9 cellular contexts compared by ENCODE assay signal in genomic region chr6:116572162-116572561, GRCh38. TPM values are rescaled to one million over a fixed set of nuclear protein-coding genes. Genes with fewer than 3 reads are reported as not detected.
DNase-seq lines count a peak whose midpoint lies in the region; ATAC-seq and TF ChIP-seq lines count a peak whose summit lies in the region.
"Had no signal": no experiment of that assay in that cellular context is flagged by ENCODE, and none has a peak within 500 bp of the region (broad histone marks: within the 10 kb centered on the region; RNA-seq: fewer than 3 reads in every experiment).

No MANE protein-coding gene starts in this region.

- no peaks in the 10 kb centered on the region for H4K20me1 ChIP-seq in GM23248 (ENCODE audit: insufficient read depth)

- peak overlapping the region; percentile 95 for H3K27ac Mint-ChIP-seq in endodermal cell

- WGBS in GM23248 (ENCODE audit: low coverage in 1 of 2, low lambda C conversion rate in 2 of 2, missing lambda C conversion rate in 2 of 2), 2 experiments: 2 to 3% methylated on average over 7 of the region's 7 CpGs
- 4% methylated on average over 6 of the region's 7 CpGs; no CpG with 5 or more reads in 1 of the 2 experiments for WGBS in endodermal cell (ENCODE audit: insufficient coverage in 1 of 2, insufficient read length in 1 of 2), 2 experiments

- peaks cover 10% of the 10 kb centered on the region for H3K36me3 Mint-ChIP-seq in endodermal cell (ENCODE audit: low read depth)

- peak overlapping the region; percentile 91 for H3K4me3 Mint-ChIP-seq in endodermal cell

- ATAC-seq in RWPE2 (ENCODE audit: low read depth): 0 out of 3 replicates have a peak, but pooled peaks have one; percentile 11

- peaks cover 5% of the 10 kb centered on the region for H3K4me1 Mint-ChIP-seq in endodermal cell

- H3K9ac ChIP-seq in GM23248 (peak overlapping the region; percentile 93), endodermal cell (ENCODE audit: extremely low read depth, low read length, poor library complexity, severe bottlenecking) (peak overlapping the region; percentile 89)

- peak overlapping the region; percentile 88 for H3K4me3 ChIP-seq in GM23248
- H3K4me3 ChIP-seq in RWPE2 (ENCODE audit: severe bottlenecking): peak overlapping the region; percentile 83
- H3K4me3 ChIP-seq in endodermal cell (ENCODE audit: low read length): peak overlapping the region; percentile 92
- peak overlapping the region; percentile 93 for H3K4me3 ChIP-seq in mononuclear cell (ENCODE audit: low read length)

- H3K27ac ChIP-seq in GM23248 (peak overlapping the region; percentile 79), RWPE2 (ENCODE audit: poor library complexity, severe bottlenecking) (peak overlapping the region; percentile 66), endodermal cell (ENCODE audit: low read depth, low read length) (no peak overlapping the region)

- peak; percentile 27 to 33 for DNase-seq in AML-193 (lab: John Stamatoyannopoulos, UW)
- DNase-seq in GM23248: peak; percentile 75
- no peak for DNase-seq in RWPE2 (ENCODE audit: low spot score)
- no peak for DNase-seq in endodermal cell
- DNase-seq in hippocampal formation (lab: John Stamatoyannopoulos, UW): no peak
- no peak for DNase-seq in activated CD8-positive, alpha-beta memory T cell treated with anti-CD3 and anti-CD28 coated beads, Interleukin-2, amount 50 U/mL, for 4 hours
- no peak for DNase-seq in middle frontal gyrus (ENCODE audit: extremely low spot score, low spot score)

- peaks cover 31% of the 10 kb centered on the region for H3F3A ChIP-seq in GM23248 (ENCODE audit: insufficient read depth)

- H2AFZ ChIP-seq in GM23248: peak overlapping the region; percentile 87

- no peaks in the 10 kb centered on the region for H3K9me3 ChIP-seq in GM23248 (ENCODE audit: low read depth)
- no peaks in the 10 kb centered on the region for H3K9me3 ChIP-seq in RWPE2 (ENCODE audit: severe bottlenecking)
- H3K9me3 ChIP-seq in endodermal cell (ENCODE audit: control insufficient read depth, low read length): no peaks in the 10 kb centered on the region
- no peaks in the 10 kb centered on the region for H3K9me3 ChIP-seq in mononuclear cell (ENCODE audit: low read depth, low read length)

- peak overlapping the region; percentile 90 for H3K4me2 ChIP-seq in GM23248 (ENCODE audit: unreplicated experiment)

- peaks cover 2% of the 10 kb centered on the region for H3K27me3 Mint-ChIP-seq in endodermal cell (ENCODE audit: insufficient read depth)

- H3K79me2 ChIP-seq in GM23248 (ENCODE audit: insufficient read depth): peaks cover 75% of the 10 kb centered on the region

- in situ Hi-C loops in GM23248 (cut with MboI): no loop called here

- TF ChIP-seq CTCF in RWPE2 (IDR thresholded peaks at IDR 0.05; ENCODE audit: poor library complexity, severe bottlenecking) (no peak), endodermal cell (conservative IDR thresholded peaks at IDR 0.05) (no peak)

- no peaks in the 10 kb centered on the region for H3K9me2 ChIP-seq in GM23248 (ENCODE audit: insufficient read depth)

- H3K27me3 ChIP-seq in GM23248 (replicated peaks; ENCODE audit: insufficient read depth): no peaks in the 10 kb centered on the region
- no peaks in the 10 kb centered on the region for H3K27me3 ChIP-seq in RWPE2 (ENCODE audit: insufficient read depth, poor library complexity, severe bottlenecking)
- no peaks in the 10 kb centered on the region for H3K27me3 ChIP-seq in endodermal cell (ENCODE audit: control insufficient read depth, insufficient read depth, low read length, poor library complexity, severe bottlenecking)
- H3K27me3 ChIP-seq in mononuclear cell (ENCODE audit: insufficient read depth, low read length): no peaks in the 10 kb centered on the region

- H3K4me1 ChIP-seq in GM23248 (ENCODE audit: insufficient read depth): peaks cover 39% of the 10 kb centered on the region
- H3K4me1 ChIP-seq in RWPE2 (ENCODE audit: insufficient read depth, poor library complexity, severe bottlenecking): peaks cover 14% of the 10 kb centered on the region
- H3K4me1 ChIP-seq in endodermal cell (ENCODE audit: control insufficient read depth, insufficient read depth, low read length): peaks cover 7% of the 10 kb centered on the region
- peaks cover 39% of the 10 kb centered on the region for H3K4me1 ChIP-seq in mononuclear cell (ENCODE audit: insufficient read depth, low read length)

- H3K36me3 ChIP-seq in GM23248 (ENCODE audit: low read depth) (no peaks in the 10 kb centered on the region; the same call in 1 of the 2 replicates), RWPE2 (ENCODE audit: low read depth) (peaks cover 32% of the 10 kb centered on the region), endodermal cell (ENCODE audit: control insufficient read depth, insufficient read depth, low read length) (peaks cover 18% of the 10 kb centered on the region)

- H3K9me3 Mint-ChIP-seq in endodermal cell: no peaks in the 10 kb centered on the region

RNA-seq across cellular contexts. Expression of gene RWDD1, which starts 0.9 kb away (rescaled TPM):
- total RNA-seq in GM23248 (2014; rRNA removed; shearing (Covaris generic)): 37.7 and 46.0 TPM in 2 replicates
- polyA plus RNA-seq in GM23248 (2016; fragmentation: Nextera tagmentation; extraction: Ambion mirVana): 102 and 112 TPM in 2 replicates
- 10 to 100 TPM; 35.5 to 35.8 TPM for total RNA-seq in endodermal cell
- 46.8 TPM for polyA plus RNA-seq in endodermal cell (2013, experiment 1 of 2)
- 54.9 TPM for polyA plus RNA-seq in endodermal cell (2013, experiment 2 of 2)
- total RNA-seq in mononuclear cell: 61.0 TPM

RNA-seq across cellular contexts. Expression of gene CALHM4, which starts 18.6 kb away (rescaled TPM):
- total RNA-seq in GM23248 (2014; rRNA removed; shearing (Covaris generic)): not detected in 2 replicates
- polyA plus RNA-seq in GM23248 (2016; fragmentation: Nextera tagmentation; extraction: Ambion mirVana): not detected in 2 replicates
- total RNA-seq in endodermal cell (not detected), mononuclear cell (0.21 TPM)
- not detected for polyA plus RNA-seq in endodermal cell (2013, experiment 1 of 2)
- not detected for polyA plus RNA-seq in endodermal cell (2013, experiment 2 of 2)
- total RNA-seq: HT1080 had no signal

RNA-seq across cellular contexts. Expression of gene TRAPPC3L, which starts 26.7 kb away (rescaled TPM):
- total RNA-seq in GM23248 (2014; rRNA removed; shearing (Covaris generic)): 1.4 TPM in 1 of 2 replicates, not detected in the other
- polyA plus RNA-seq in GM23248 (2016; fragmentation: Nextera tagmentation; extraction: Ambion mirVana): 0.30 TPM in 1 of 2 replicates, not detected in the other
- total RNA-seq in endodermal cell (not detected), mononuclear cell (2.1 TPM)
- not detected for polyA plus RNA-seq in endodermal cell (2013, experiment 1 of 2)
- polyA plus RNA-seq in endodermal cell (2013, experiment 2 of 2): not detected

RNA-seq across cellular contexts. Expression of gene RSPH4A, which starts 44.1 kb away (rescaled TPM):
- total RNA-seq in GM23248 (2014; rRNA removed; shearing (Covaris generic)): 1.0 TPM in 1 of 2 replicates, not detected in the other
- 0.15 TPM in 1 of 2 replicates, not detected in the other for polyA plus RNA-seq in GM23248 (2016; fragmentation: Nextera tagmentation; extraction: Ambion mirVana)
- total RNA-seq in endodermal cell: 1 to 10 TPM in 1 of 2 donors, under 1 TPM in 1; 0.92 to 1.2 TPM
- polyA plus RNA-seq in endodermal cell (2013, experiment 1 of 2): 1.9 TPM
- polyA plus RNA-seq in endodermal cell (2013, experiment 2 of 2): 1.9 TPM
- total RNA-seq in mononuclear cell: 1.3 TPM

Comparison
In these comparisons a context has a peak if more than half of its experiments do, and no peak if none do; other contexts are left out.
1. DNase-seq: peak in AML-193 (2 of 2) and GM23248 (single experiment); none in RWPE2 (single experiment), endodermal cell (single experiment), hippocampal formation (0 of 2), activated CD8-positive, alpha-beta memory T cell treated with anti-CD3 and anti-CD28 coated beads, Interleukin-2, amount 50 U/mL, for 4 hours (single experiment) and middle frontal gyrus (single experiment).
2. Peak in every context shown above with its lines, with median percentiles within 50 percentile points of each other: H3K4me3 ChIP-seq.